In genomic region chr1:183611021-183611420, GRCh38 we compare ENCODE assay signal across 35 cellular contexts. TPM values are rescaled to one million over a fixed set of nuclear protein-coding genes. Genes with fewer than 3 reads are reported as not detected.
"Had no signal": no experiment of that assay in that cellular context is flagged by ENCODE, and none has a peak within 500 bp of the region (broad histone marks: within the 10 kb centered on the region; RNA-seq: fewer than 3 reads in every experiment).

No MANE protein-coding gene starts in this region.

- H3K4me1 ChIP-seq: neural progenitor cell, right lobe of liver had no signal

- H3K36me3 Mint-ChIP-seq: neural progenitor cell; stimulated activated memory B cell treated with anti-CD40 and anti-IgM and Interleukin-4, amounts not matched to agents 10 μg/mL and 1 μg/mL and 100 μg/mL, for 72 hours had no signal

- H3K27ac ChIP-seq: hepatocyte, lower lobe of right lung, neural progenitor cell, right lobe of liver had no signal

- H3K9me3 ChIP-seq: left lung, lower lobe of right lung, ovary, right atrium auricular region, right lobe of liver, tibial nerve, upper lobe of left lung, vagina had no signal

- ATAC-seq: naive thymus-derived CD8-positive, alpha-beta T cell; right lobe of liver; stimulated activated memory B cell treated with anti-CD40 and anti-IgM and Interleukin-4, amounts not matched to agents 10 μg/mL and 1 μg/mL and 100 μg/mL, for 72 hours; stimulated activated naive CD8-positive, alpha-beta T cell treated with anti-CD3 and anti-CD28 coated beads, Interleukin-15, amount 100 ng/mL, for 72 hours had no signal

- H3K9me3 Mint-ChIP-seq: naive thymus-derived CD8-positive, alpha-beta T cell; nephron progenitor cell; neural progenitor cell; stimulated activated memory B cell treated with anti-CD40 and anti-IgM and Interleukin-4, amounts not matched to agents 10 μg/mL and 1 μg/mL and 100 μg/mL, for 72 hours; stimulated activated naive CD8-positive, alpha-beta T cell treated with anti-CD3 and anti-CD28 coated beads, Interleukin-15, amount 100 ng/mL, for 72 hours had no signal

- H3K4me3 Mint-ChIP-seq: naive thymus-derived CD8-positive, alpha-beta T cell; nephron progenitor cell; neural progenitor cell; stimulated activated memory B cell treated with anti-CD40 and anti-IgM and Interleukin-4, amounts not matched to agents 10 μg/mL and 1 μg/mL and 100 μg/mL, for 72 hours; stimulated activated naive CD8-positive, alpha-beta T cell treated with anti-CD3 and anti-CD28 coated beads, Interleukin-15, amount 100 ng/mL, for 72 hours had no signal

- H3K79me2 ChIP-seq: hepatocyte had no signal

- H2AFZ ChIP-seq: hepatocyte, neural progenitor cell had no signal

- DNase-seq: islet precursor cell; kidney glomerular epithelial cell; left cardiac atrium; left lung; lower lobe of right lung; mammary epithelial cell; mesenchymal stem cell; naive thymus-derived CD8-positive, alpha-beta T cell; nephron progenitor cell; ovary; right lobe of liver; stimulated activated CD4-positive, alpha-beta T cell treated with anti-CD3 and anti-CD28 coated beads, Interleukin-1b, Interleukin-23, amount 100 ng/mL, for 48 hours; stimulated activated CD4-positive, alpha-beta T cell treated with anti-CD3 and anti-CD28 coated beads, Interleukin-2, amount 100 ng/mL, for 48 hours; stimulated activated CD4-positive, alpha-beta T cell treated with anti-CD3 and anti-CD28 coated beads, Interleukin-4, amount 100 ng/mL, for 4 hours; stimulated activated CD8-positive, alpha-beta memory T cell treated with anti-CD3 and anti-CD28 coated beads, Interleukin-4, amount 100 ng/mL, for 48 hours; stimulated activated naive CD4-positive, alpha-beta T cell treated with Interleukin-2 at 50 U/mL for 16 hours; stimulated activated naive CD8-positive, alpha-beta T cell treated with anti-CD3 and anti-CD28 coated beads, Interleukin-15, amount 100 ng/mL, for 72 hours; substantia nigra; upper lobe of left lung had no signal

- H3K36me3 ChIP-seq: left lung, lower lobe of right lung, neural progenitor cell, ovary, right atrium auricular region, right lobe of liver, tibial nerve, upper lobe of left lung, vagina had no signal

- H3K27me3 ChIP-seq: hepatocyte, left lung, neural progenitor cell, ovary, right atrium auricular region, right lobe of liver, tibial nerve, upper lobe of left lung, vagina had no signal

- H3K9ac ChIP-seq: neural progenitor cell had no signal

- H3K27ac Mint-ChIP-seq: nephron progenitor cell, neural progenitor cell, progenitor cell of endocrine pancreas had no signal

- H3K4me1 Mint-ChIP-seq: neural progenitor cell; stimulated activated naive CD8-positive, alpha-beta T cell treated with anti-CD3 and anti-CD28 coated beads, Interleukin-15, amount 100 ng/mL, for 72 hours had no signal

- H3K4me2 ChIP-seq: hepatocyte, neural progenitor cell, smooth muscle cell had no signal

- H3K4me3 ChIP-seq: hepatocyte, left lung, lower lobe of right lung, neural progenitor cell, ovary, right atrium auricular region, right lobe of liver, smooth muscle cell, tibial nerve, upper lobe of left lung, vagina had no signal

RNA-seq across cellular contexts. Expression of gene APOBEC4, which starts 42.1 kb away (rescaled TPM):
- total RNA-seq: left cardiac atrium; liver; mammary epithelial cell; mucosa of gallbladder; naive thymus-derived CD8-positive, alpha-beta T cell; omental fat pad; progenitor cell of endocrine pancreas; pulmonary artery endothelial cell; renal cortical epithelial cell; right atrium auricular region; right lobe of liver; skeletal muscle tissue; smooth muscle cell; temporal lobe; tibial nerve; urinary bladder; vagina had no signal
- polyA plus RNA-seq: hepatocyte; liver; mammary epithelial cell; naive thymus-derived CD8-positive, alpha-beta T cell; ovary; smooth muscle cell; urinary bladder had no signal
